ENCODE assay signal across 1 cellular context in genomic region chr3:53274938-53275666, GRCh38.
A peak's percentile ranks its signal among the peaks of the same experiment; 100 is the strongest.
TF ChIP-seq lines count a peak whose summit lies in the region.

No MANE protein-coding gene starts in this region.

TF ChIP-seq in H1, 55 proteins besides CTCF, POLR2A, EP300 and RAD21:
- TF ChIP-seq KDM4A (IDR thresholded peaks at IDR 0.05; ENCODE audit: low read depth, low read length, severe bottlenecking) (no peak), CHD7 (IDR thresholded peaks at IDR 0.05; ENCODE audit: insufficient replicate concordance, low read length) (no peak), JUND (IDR thresholded peaks at IDR 0.05; ENCODE audit: low read length) (no peak), RXRA (IDR thresholded peaks at IDR 0.05; ENCODE audit: insufficient read depth, low read depth, low read length) (no peak), MAX (IDR thresholded peaks at IDR 0.05) (peak; percentile 78), E2F6 (IDR thresholded peaks at IDR 0.05) (peak; percentile 98), CBX8 (IDR thresholded peaks at IDR 0.05; ENCODE audit: borderline replicate concordance, low read depth, low read length) (no peak)
